Comparison of ENCODE assay signal across 8 cellular contexts in genomic region chr3:69120879-69121464, GRCh38. TPM values are rescaled to one million over a fixed set of nuclear protein-coding genes. Genes with fewer than 3 reads are reported as not detected.
DNase-seq lines count a peak whose midpoint lies in the region; ATAC-seq, FAIRE-seq and TF ChIP-seq lines count a peak whose summit lies in the region.

No MANE protein-coding gene starts in this region.

- H3K14ac ChIP-seq in trophoblast cell (ENCODE audit: low read length) = no peak overlapping the region

- peak; percentile 62 for DNase-seq in D341Med (ENCODE audit: low spot score)
- peak; percentile 69 for DNase-seq in RPMI7951 (ENCODE audit: low read depth)
- DNase-seq in frontal cortex (ENCODE audit: low spot score in 2 of 2) = peak in 1 of 2 donors; percentile 25
- peak; percentile 77 to 93 for DNase-seq in trophoblast cell
- DNase-seq in upper lobe of right lung = no peak

- H3K4ac ChIP-seq in trophoblast cell (ENCODE audit: low read depth, low read length) = no peak overlapping the region

- H3K27ac Mint-ChIP-seq in activated T-helper 17 cell treated with anti-CD3 and anti-CD28 coated beads, Interleukin-2, amount 50 U/mL, for 72 hours = no peak overlapping the region

- intact Hi-C loops in upper lobe of right lung (cut with DNase I) = no loop called here

- peak; percentile 92 for TF ChIP-seq RAD21 in Ishikawa (IDR thresholded peaks at IDR 0.05; ENCODE audit: low read depth)

- FAIRE-seq in frontal cortex (lab: Jason Lieb, UNC) = peak; percentile 17

- no peaks in the 10 kb centered on the region for H3K27me3 ChIP-seq in trophoblast cell (ENCODE audit: insufficient read depth, low read length)
- no peaks in the 10 kb centered on the region for H3K27me3 ChIP-seq in upper lobe of right lung

- no peaks in the 10 kb centered on the region for H3K4me1 Mint-ChIP-seq in activated T-helper 17 cell treated with anti-CD3 and anti-CD28 coated beads, Interleukin-2, amount 50 U/mL, for 72 hours

- H3K79me1 ChIP-seq in trophoblast cell (ENCODE audit: low read length) = no peaks in the 10 kb centered on the region

- H3K4me3 ChIP-seq in trophoblast cell (ENCODE audit: low read depth, low read length) (no peak overlapping the region), upper lobe of right lung (no peak overlapping the region)

- TF ChIP-seq EP300 in Ishikawa (IDR thresholded peaks at IDR 0.05; ENCODE audit: borderline replicate concordance) = no peak

- no peaks in the 10 kb centered on the region for H3K27me3 Mint-ChIP-seq in activated T-helper 17 cell treated with anti-CD3 and anti-CD28 coated beads, Interleukin-2, amount 50 U/mL, for 72 hours

- no peak overlapping the region for H3K9ac ChIP-seq in trophoblast cell (ENCODE audit: low read length)

- no peak overlapping the region for H2BK5ac ChIP-seq in trophoblast cell (ENCODE audit: low read depth, low read length, poor library complexity)

- peak; percentile 96 for TF ChIP-seq CTCF in upper lobe of right lung (IDR thresholded peaks at IDR 0.05)

- H2BK120ac ChIP-seq in trophoblast cell (ENCODE audit: insufficient read depth, low read length, poor library complexity) = no peak overlapping the region

- H4K8ac ChIP-seq in trophoblast cell (ENCODE audit: low read depth, low read length) = no peak overlapping the region

- no peak overlapping the region for H4K12ac ChIP-seq in trophoblast cell (ENCODE audit: low read depth, low read length)

- WGBS in trophoblast cell (ENCODE audit: extremely low coverage, insufficient coverage, insufficient read length) = no CpG with 5 or more reads among the region's 1 CpG

- no peak overlapping the region for H3K4me3 Mint-ChIP-seq in activated T-helper 17 cell treated with anti-CD3 and anti-CD28 coated beads, Interleukin-2, amount 50 U/mL, for 72 hours

- no peaks in the 10 kb centered on the region for H3K9me3 ChIP-seq in trophoblast cell (ENCODE audit: insufficient read depth, low read depth, low read length)
- no peaks in the 10 kb centered on the region for H3K9me3 ChIP-seq in upper lobe of right lung

- no peak overlapping the region for H2AK5ac ChIP-seq in trophoblast cell (ENCODE audit: low read length)

- ATAC-seq in GM21360 (IDR thresholded peaks at IDR 0.05; ENCODE audit: unreplicated experiment) (peak; percentile 94), upper lobe of right lung (peak; percentile 92)
- ATAC-seq in activated T-helper 17 cell treated with anti-CD3 and anti-CD28 coated beads, Interleukin-2, amount 50 U/mL, for 72 hours (replicated peaks) = peak; percentile 81

- H3K36me3 ChIP-seq in trophoblast cell (ENCODE audit: control insufficient read depth in 1 of 2, insufficient read depth in 2 of 2, low read length in 2 of 2) = no peaks in the 10 kb centered on the region
- no peaks in the 10 kb centered on the region for H3K36me3 ChIP-seq in upper lobe of right lung

- no peaks in the 10 kb centered on the region for H3K9me3 Mint-ChIP-seq in activated T-helper 17 cell treated with anti-CD3 and anti-CD28 coated beads, Interleukin-2, amount 50 U/mL, for 72 hours

- no peak overlapping the region for H2BK12ac ChIP-seq in trophoblast cell (ENCODE audit: low read length)

- no peak overlapping the region for H3K23ac ChIP-seq in trophoblast cell (ENCODE audit: low read length)

- no peak overlapping the region for H3K27ac ChIP-seq in trophoblast cell (ENCODE audit: low read depth, low read length)
- H3K27ac ChIP-seq in upper lobe of right lung = no peak overlapping the region

- H3K4me2 ChIP-seq in trophoblast cell (ENCODE audit: low read length) = no peak overlapping the region

- H4K91ac ChIP-seq in trophoblast cell (ENCODE audit: low read depth, low read length) = no peak overlapping the region

- H3K4me1 ChIP-seq in trophoblast cell (ENCODE audit: control insufficient read depth in 1 of 2, insufficient read depth in 2 of 2, low read length in 2 of 2) = peaks cover 2 to 5% of the 10 kb centered on the region in 2 experiments
- H3K4me1 ChIP-seq in upper lobe of right lung = peaks cover 8% of the 10 kb centered on the region

- no peak overlapping the region for H2AFZ ChIP-seq in trophoblast cell (ENCODE audit: insufficient read depth, low read length, poor library complexity)

- H3K36me3 Mint-ChIP-seq in activated T-helper 17 cell treated with anti-CD3 and anti-CD28 coated beads, Interleukin-2, amount 50 U/mL, for 72 hours (ENCODE audit: low read depth) = no peaks in the 10 kb centered on the region

- no peaks in the 10 kb centered on the region for H3K79me2 ChIP-seq in trophoblast cell (ENCODE audit: control insufficient read depth, insufficient read depth, low read length, poor library complexity)

- no peak overlapping the region for H3K18ac ChIP-seq in trophoblast cell (ENCODE audit: low read length)

TF ChIP-seq in Ishikawa, 13 proteins besides CTCF, POLR2A, EP300 and RAD21:
- no peak for TF ChIP-seq CREB1 (IDR thresholded peaks at IDR 0.05; ENCODE audit: low read depth)
- no peak for TF ChIP-seq YY1 (IDR thresholded peaks at IDR 0.05; ENCODE audit: low read depth)
- TF ChIP-seq, protein P1, sequence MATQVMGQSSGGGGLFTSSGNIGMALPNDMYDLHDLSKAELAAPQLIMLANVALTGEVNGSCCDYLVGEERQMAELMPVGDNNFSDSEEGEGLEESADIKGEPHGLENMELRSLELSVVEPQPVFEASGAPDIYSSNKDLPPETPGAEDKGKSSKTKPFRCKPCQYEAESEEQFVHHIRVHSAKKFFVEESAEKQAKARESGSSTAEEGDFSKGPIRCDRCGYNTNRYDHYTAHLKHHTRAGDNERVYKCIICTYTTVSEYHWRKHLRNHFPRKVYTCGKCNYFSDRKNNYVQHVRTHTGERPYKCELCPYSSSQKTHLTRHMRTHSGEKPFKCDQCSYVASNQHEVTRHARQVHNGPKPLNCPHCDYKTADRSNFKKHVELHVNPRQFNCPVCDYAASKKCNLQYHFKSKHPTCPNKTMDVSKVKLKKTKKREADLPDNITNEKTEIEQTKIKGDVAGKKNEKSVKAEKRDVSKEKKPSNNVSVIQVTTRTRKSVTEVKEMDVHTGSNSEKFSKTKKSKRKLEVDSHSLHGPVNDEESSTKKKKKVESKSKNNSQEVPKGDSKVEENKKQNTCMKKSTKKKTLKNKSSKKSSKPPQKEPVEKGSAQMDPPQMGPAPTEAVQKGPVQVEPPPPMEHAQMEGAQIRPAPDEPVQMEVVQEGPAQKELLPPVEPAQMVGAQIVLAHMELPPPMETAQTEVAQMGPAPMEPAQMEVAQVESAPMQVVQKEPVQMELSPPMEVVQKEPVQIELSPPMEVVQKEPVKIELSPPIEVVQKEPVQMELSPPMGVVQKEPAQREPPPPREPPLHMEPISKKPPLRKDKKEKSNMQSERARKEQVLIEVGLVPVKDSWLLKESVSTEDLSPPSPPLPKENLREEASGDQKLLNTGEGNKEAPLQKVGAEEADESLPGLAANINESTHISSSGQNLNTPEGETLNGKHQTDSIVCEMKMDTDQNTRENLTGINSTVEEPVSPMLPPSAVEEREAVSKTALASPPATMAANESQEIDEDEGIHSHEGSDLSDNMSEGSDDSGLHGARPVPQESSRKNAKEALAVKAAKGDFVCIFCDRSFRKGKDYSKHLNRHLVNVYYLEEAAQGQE (IDR thresholded peaks at IDR 0.05; ENCODE audit: low read depth) = no peak

RNA-seq across cellular contexts. Expression of gene LMOD3, which starts 1.4 kb away (rescaled TPM):
- total RNA-seq in RPMI7951 (2014; rRNA removed; shearing (Covaris generic)) = not detected in 2 replicates
- not detected for total RNA-seq in activated T-helper 17 cell treated with anti-CD3 and anti-CD28 coated beads, Interleukin-2, amount 50 U/mL, for 72 hours
- total RNA-seq in frontal cortex (0.41 TPM), upper lobe of right lung (0.12 TPM)
- 0.01 TPM in 1 of 2 replicates, not detected in the other for polyA plus RNA-seq in trophoblast cell (2013)

RNA-seq across cellular contexts. Expression of gene ARL6IP5, which starts 36.2 kb away (rescaled TPM):
- total RNA-seq in RPMI7951 (2014; rRNA removed; shearing (Covaris generic)) = 167 and 175 TPM in 2 replicates
- total RNA-seq in activated T-helper 17 cell treated with anti-CD3 and anti-CD28 coated beads, Interleukin-2, amount 50 U/mL, for 72 hours = 100 to 1,000 TPM; 109 to 172 TPM
- total RNA-seq in frontal cortex (68.5 TPM), upper lobe of right lung (132 TPM)
- polyA plus RNA-seq in trophoblast cell (2013) = 80.1 and 84.4 TPM in 2 replicates

RNA-seq across cellular contexts. Expression of gene UBA3, which starts 40.8 kb away (rescaled TPM):
- total RNA-seq in RPMI7951 (2014; rRNA removed; shearing (Covaris generic)) = 104 and 127 TPM in 2 replicates
- 10 to 100 TPM; 68.0 to 95.2 TPM for total RNA-seq in activated T-helper 17 cell treated with anti-CD3 and anti-CD28 coated beads, Interleukin-2, amount 50 U/mL, for 72 hours
- total RNA-seq in frontal cortex (105 TPM), upper lobe of right lung (55.3 TPM)
- polyA plus RNA-seq in trophoblast cell (2013) = 52.4 and 52.8 TPM in 2 replicates
